Comparison of ENCODE assay signal across 1 cellular context in the genomic region with DNA sequence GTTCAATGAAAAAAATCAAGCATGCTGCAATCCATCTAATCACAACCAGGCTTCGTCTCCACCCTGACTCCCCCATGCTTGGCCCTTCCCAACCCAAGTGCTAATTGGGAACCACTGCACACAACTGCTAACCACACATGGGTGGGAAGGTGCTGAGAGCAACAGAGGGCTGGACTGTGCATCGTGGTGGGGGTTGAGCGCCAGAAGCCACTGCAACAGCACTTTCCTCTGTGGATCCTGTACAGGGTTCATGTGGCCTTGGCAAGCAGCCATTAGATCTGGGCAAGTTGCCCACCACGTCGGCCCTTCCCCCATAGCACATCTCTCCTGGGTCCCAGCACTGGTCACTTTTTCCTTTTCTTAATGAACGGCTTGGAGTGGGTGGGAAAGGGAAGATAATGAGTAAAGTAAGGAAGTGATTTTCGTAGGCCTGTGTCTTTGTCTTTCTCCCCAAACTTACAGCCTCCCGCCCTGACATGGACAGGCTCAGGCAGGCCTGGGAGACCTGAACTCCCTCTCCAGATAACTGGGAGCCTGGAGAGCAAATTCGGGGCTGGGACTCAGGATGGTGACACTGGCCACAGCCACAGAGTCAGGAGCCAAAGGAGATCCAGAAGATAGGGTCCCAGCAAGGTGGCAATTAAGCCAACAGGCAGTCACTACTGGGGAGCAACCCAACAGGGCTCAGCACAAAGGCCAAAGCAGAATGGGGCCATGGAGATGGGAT.
TF ChIP-seq lines count a peak whose summit lies in the region.

No MANE protein-coding gene starts in this region.

TF ChIP-seq in HepG2, 621 proteins besides CTCF, POLR2A, EP300 and RAD21 (continued from another document and continues in another):
- TF ChIP-seq, protein P1, sequence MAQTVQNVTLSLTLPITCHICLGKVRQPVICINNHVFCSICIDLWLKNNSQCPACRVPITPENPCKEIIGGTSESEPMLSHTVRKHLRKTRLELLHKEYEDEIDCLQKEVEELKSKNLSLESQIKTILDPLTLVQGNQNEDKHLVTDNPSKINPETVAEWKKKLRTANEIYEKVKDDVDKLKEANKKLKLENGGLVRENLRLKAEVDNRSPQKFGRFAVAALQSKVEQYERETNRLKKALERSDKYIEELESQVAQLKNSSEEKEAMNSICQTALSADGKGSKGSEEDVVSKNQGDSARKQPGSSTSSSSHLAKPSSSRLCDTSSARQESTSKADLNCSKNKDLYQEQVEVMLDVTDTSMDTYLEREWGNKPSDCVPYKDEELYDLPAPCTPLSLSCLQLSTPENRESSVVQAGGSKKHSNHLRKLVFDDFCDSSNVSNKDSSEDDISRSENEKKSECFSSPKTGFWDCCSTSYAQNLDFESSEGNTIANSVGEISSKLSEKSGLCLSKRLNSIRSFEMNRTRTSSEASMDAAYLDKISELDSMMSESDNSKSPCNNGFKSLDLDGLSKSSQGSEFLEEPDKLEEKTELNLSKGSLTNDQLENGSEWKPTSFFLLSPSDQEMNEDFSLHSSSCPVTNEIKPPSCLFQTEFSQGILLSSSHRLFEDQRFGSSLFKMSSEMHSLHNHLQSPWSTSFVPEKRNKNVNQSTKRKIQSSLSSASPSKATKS (CRISPR knock-in tag; IDR thresholded peaks at IDR 0.05), result no peak
- TF ChIP-seq SMAD3 (CRISPR knock-in tag; IDR thresholded peaks at IDR 0.05), result no peak
- no peak for TF ChIP-seq SUZ12 (IDR thresholded peaks at IDR 0.05; ENCODE audit: low read depth, low read length)
- TF ChIP-seq, protein P2, sequence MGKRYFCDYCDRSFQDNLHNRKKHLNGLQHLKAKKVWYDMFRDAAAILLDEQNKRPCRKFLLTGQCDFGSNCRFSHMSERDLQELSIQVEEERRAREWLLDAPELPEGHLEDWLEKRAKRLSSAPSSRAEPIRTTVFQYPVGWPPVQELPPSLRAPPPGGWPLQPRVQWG (CRISPR knock-in tag; IDR thresholded peaks at IDR 0.05; ENCODE audit: borderline replicate concordance, low read depth), result no peak
- peak; percentile 29 for TF ChIP-seq XRCC5 (optimal IDR thresholded peaks at IDR 0.05; ENCODE audit: low read length)
- no peak for TF ChIP-seq ZNF367 (CRISPR knock-in tag; IDR thresholded peaks at IDR 0.05; ENCODE audit: borderline replicate concordance)
- TF ChIP-seq TAF1 (CRISPR knock-in tag; IDR thresholded peaks at IDR 0.05), result no peak
- no peak for TF ChIP-seq SP140L (CRISPR knock-in tag; IDR thresholded peaks at IDR 0.05; ENCODE audit: borderline replicate concordance)
- no peak for TF ChIP-seq NFATC3 (CRISPR knock-in tag; IDR thresholded peaks at IDR 0.05)
- no peak for TF ChIP-seq FOXK1 (CRISPR knock-in tag; IDR thresholded peaks at IDR 0.05; ENCODE audit: borderline replicate concordance, low read depth)
- TF ChIP-seq HNRNPH1 (optimal IDR thresholded peaks at IDR 0.05; ENCODE audit: low read depth, low read length), result no peak
- TF ChIP-seq, protein P3, sequence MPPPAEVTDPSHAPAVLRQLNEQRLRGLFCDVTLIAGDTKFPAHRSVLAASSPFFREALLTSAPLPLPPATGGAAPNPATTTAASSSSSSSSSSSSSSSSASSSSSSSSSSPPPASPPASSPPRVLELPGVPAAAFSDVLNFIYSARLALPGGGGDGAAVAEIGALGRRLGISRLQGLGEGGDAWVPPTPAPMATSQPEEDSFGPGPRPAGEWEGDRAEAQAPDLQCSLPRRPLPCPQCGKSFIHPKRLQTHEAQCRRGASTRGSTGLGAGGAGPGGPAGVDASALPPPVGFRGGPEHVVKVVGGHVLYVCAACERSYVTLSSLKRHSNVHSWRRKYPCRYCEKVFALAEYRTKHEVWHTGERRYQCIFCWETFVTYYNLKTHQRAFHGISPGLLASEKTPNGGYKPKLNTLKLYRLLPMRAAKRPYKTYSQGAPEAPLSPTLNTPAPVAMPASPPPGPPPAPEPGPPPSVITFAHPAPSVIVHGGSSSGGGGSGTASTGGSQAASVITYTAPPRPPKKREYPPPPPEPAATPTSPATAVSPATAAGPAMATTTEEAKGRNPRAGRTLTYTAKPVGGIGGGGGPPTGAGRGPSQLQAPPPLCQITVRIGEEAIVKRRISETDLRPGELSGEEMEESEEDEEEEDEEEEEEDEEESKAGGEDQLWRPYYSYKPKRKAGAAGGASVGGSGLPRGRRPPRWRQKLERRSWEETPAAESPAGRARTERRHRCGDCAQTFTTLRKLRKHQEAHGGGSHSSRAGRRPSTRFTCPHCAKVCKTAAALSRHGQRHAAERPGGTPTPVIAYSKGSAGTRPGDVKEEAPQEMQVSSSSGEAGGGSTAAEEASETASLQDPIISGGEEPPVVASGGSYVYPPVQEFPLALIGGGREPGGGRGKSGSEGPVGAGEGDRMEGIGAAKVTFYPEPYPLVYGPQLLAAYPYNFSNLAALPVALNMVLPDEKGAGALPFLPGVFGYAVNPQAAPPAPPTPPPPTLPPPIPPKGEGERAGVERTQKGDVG (CRISPR knock-in tag; IDR thresholded peaks at IDR 0.05; ENCODE audit: borderline replicate concordance), result no peak
- TF ChIP-seq, protein P4, sequence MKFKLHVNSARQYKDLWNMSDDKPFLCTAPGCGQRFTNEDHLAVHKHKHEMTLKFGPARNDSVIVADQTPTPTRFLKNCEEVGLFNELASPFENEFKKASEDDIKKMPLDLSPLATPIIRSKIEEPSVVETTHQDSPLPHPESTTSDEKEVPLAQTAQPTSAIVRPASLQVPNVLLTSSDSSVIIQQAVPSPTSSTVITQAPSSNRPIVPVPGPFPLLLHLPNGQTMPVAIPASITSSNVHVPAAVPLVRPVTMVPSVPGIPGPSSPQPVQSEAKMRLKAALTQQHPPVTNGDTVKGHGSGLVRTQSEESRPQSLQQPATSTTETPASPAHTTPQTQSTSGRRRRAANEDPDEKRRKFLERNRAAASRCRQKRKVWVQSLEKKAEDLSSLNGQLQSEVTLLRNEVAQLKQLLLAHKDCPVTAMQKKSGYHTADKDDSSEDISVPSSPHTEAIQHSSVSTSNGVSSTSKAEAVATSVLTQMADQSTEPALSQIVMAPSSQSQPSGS (CRISPR knock-in tag; IDR thresholded peaks at IDR 0.05), result no peak
- TF ChIP-seq ZNF232 (CRISPR knock-in tag; IDR thresholded peaks at IDR 0.05; ENCODE audit: borderline replicate concordance), result no peak
- TF ChIP-seq KDM3A (CRISPR knock-in tag; IDR thresholded peaks at IDR 0.05; ENCODE audit: low read depth), result no peak
- TF ChIP-seq ZNF749 (CRISPR knock-in tag; IDR thresholded peaks at IDR 0.05; ENCODE audit: borderline replicate concordance), result no peak
- no peak for TF ChIP-seq ZBTB1 (CRISPR knock-in tag; IDR thresholded peaks at IDR 0.05; ENCODE audit: borderline replicate concordance)
- TF ChIP-seq, protein P5, sequence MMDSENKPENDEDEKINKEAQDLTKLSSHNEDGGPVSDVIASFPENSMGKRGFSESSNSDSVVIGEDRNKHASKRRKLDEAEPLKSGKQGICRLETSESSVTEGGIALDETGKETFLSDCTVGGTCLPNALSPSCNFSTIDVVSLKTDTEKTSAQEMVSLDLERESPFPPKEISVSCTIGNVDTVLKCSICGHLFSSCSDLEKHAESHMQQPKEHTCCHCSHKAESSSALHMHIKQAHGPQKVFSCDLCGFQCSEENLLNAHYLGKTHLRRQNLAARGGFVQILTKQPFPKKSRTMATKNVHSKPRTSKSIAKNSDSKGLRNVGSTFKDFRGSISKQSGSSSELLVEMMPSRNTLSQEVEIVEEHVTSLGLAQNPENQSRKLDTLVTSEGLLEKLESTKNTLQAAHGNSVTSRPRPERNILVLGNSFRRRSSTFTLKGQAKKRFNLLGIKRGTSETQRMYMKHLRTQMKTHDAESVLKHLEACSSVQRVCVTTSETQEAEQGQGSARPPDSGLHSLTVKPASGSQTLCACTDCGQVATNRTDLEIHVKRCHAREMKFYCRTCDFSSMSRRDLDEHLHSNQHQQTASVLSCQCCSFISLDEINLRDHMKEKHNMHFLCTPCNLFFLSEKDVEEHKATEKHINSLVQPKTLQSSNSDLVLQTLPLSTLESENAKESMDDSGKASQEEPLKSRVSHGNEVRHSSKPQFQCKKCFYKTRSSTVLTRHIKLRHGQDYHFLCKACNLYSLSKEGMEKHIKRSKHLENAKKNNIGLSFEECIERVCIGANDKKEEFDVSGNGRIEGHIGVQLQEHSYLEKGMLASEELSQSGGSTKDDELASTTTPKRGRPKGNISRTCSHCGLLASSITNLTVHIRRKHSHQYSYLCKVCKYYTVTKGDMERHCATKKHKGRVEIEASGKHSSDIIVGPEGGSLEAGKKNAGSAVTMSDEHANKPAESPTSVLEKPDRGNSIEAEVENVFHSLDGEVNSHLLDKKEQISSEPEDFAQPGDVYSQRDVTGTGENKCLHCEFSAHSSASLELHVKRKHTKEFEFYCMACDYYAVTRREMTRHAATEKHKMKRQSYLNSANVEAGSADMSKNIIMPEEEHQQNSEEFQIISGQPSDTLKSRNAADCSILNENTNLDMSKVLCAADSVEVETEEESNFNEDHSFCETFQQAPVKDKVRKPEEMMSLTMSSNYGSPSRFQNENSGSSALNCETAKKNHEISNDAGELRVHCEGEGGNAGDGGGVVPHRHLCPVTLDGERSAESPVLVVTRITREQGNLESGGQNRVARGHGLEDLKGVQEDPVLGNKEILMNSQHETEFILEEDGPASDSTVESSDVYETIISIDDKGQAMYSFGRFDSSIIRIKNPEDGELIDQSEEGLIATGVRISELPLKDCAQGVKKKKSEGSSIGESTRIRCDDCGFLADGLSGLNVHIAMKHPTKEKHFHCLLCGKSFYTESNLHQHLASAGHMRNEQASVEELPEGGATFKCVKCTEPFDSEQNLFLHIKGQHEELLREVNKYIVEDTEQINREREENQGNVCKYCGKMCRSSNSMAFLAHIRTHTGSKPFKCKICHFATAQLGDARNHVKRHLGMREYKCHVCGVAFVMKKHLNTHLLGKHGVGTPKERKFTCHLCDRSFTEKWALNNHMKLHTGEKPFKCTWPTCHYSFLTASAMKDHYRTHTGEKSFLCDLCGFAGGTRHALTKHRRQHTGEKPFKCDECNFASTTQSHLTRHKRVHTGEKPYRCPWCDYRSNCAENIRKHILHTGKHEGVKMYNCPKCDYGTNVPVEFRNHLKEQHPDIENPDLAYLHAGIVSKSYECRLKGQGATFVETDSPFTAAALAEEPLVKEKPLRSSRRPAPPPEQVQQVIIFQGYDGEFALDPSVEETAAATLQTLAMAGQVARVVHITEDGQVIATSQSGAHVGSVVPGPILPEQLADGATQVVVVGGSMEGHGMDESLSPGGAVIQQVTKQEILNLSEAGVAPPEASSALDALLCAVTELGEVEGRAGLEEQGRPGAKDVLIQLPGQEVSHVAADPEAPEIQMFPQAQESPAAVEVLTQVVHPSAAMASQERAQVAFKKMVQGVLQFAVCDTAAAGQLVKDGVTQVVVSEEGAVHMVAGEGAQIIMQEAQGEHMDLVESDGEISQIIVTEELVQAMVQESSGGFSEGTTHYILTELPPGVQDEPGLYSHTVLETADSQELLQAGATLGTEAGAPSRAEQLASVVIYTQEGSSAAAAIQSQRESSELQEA (CRISPR knock-in tag; IDR thresholded peaks at IDR 0.05; ENCODE audit: not compliant biosample characterization), result no peak
- TF ChIP-seq REL (CRISPR knock-in tag; conservative IDR thresholded peaks at IDR 0.05), result no peak
- no peak for TF ChIP-seq ZKSCAN5 (CRISPR knock-in tag; IDR thresholded peaks at IDR 0.05)
- no peak for TF ChIP-seq BRD4 (CRISPR knock-in tag; IDR thresholded peaks at IDR 0.05)
- no peak for TF ChIP-seq ZNF207 (IDR thresholded peaks at IDR 0.05; ENCODE audit: borderline replicate concordance)
- no peak for TF ChIP-seq REXO4 (CRISPR knock-in tag; IDR thresholded peaks at IDR 0.05; ENCODE audit: borderline replicate concordance)
- no peak for TF ChIP-seq ZSCAN20 (CRISPR knock-in tag; IDR thresholded peaks at IDR 0.05; ENCODE audit: borderline replicate concordance)
- TF ChIP-seq, protein P6, sequence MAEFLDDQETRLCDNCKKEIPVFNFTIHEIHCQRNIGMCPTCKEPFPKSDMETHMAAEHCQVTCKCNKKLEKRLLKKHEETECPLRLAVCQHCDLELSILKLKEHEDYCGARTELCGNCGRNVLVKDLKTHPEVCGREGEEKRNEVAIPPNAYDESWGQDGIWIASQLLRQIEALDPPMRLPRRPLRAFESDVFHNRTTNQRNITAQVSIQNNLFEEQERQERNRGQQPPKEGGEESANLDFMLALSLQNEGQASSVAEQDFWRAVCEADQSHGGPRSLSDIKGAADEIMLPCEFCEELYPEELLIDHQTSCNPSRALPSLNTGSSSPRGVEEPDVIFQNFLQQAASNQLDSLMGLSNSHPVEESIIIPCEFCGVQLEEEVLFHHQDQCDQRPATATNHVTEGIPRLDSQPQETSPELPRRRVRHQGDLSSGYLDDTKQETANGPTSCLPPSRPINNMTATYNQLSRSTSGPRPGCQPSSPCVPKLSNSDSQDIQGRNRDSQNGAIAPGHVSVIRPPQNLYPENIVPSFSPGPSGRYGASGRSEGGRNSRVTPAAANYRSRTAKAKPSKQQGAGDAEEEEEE (CRISPR knock-in tag; IDR thresholded peaks at IDR 0.05; ENCODE audit: borderline replicate concordance), result no peak
- no peak for TF ChIP-seq U2AF2 (IDR thresholded peaks at IDR 0.05; ENCODE audit: low read depth, low read length)
- TF ChIP-seq ZNF24 (IDR thresholded peaks at IDR 0.05), result no peak
- TF ChIP-seq, protein P7, sequence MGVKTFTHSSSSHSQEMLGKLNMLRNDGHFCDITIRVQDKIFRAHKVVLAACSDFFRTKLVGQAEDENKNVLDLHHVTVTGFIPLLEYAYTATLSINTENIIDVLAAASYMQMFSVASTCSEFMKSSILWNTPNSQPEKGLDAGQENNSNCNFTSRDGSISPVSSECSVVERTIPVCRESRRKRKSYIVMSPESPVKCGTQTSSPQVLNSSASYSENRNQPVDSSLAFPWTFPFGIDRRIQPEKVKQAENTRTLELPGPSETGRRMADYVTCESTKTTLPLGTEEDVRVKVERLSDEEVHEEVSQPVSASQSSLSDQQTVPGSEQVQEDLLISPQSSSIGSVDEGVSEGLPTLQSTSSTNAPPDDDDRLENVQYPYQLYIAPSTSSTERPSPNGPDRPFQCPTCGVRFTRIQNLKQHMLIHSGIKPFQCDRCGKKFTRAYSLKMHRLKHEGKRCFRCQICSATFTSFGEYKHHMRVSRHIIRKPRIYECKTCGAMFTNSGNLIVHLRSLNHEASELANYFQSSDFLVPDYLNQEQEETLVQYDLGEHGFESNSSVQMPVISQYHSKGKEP (CRISPR knock-in tag; IDR thresholded peaks at IDR 0.05), result no peak
- TF ChIP-seq MED13 (CRISPR knock-in tag; IDR thresholded peaks at IDR 0.05), result no peak
